Comparison of ENCODE assay signal across 22 cellular contexts in the genomic region with DNA sequence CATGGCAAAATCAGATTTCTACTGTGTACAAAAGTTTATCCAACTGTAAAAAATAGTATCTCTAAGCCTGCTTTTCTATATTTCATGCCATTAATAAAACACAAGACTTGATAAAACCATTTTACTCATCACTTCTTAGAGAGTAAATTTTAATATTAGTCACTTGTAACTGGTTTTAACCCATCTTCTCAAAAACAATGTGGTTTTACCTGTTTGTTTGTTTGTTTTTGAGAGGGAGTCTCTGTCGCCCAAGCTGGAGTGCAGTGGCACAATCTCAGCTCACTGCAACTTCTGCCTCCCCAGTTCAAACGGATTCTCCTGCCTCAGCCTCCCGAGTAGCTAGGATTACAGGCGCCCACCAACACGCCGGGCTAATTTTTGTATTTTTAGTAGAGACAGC. TPM values are rescaled to one million over a fixed set of nuclear protein-coding genes. Genes with fewer than 3 reads are reported as not detected.
DNase-seq lines count a peak whose midpoint lies in the region; ATAC-seq and TF ChIP-seq lines count a peak whose summit lies in the region.
"Had no signal": no experiment of that assay in that cellular context is flagged by ENCODE, and none has a peak within 500 bp of the region (broad histone marks: within the 10 kb centered on the region; RNA-seq: fewer than 3 reads in every experiment).

No MANE protein-coding gene starts in this region.

- no peaks in the 10 kb centered on the region for H3K9me3 ChIP-seq in CD4-positive, alpha-beta T cell (ENCODE audit: control insufficient read depth, low read length)
- H3K9me3 ChIP-seq: A549, colonic mucosa, ovary, right atrium auricular region had no signal

- H3K27ac ChIP-seq in CD4-positive, alpha-beta T cell (ENCODE audit: low read depth, low read length), result peak overlapping the region; percentile 40
- H3K27ac ChIP-seq: A549, colonic mucosa, ovary, right atrium auricular region had no signal

- DNase-seq in activated CD4-positive, alpha-beta memory T cell treated with anti-CD3 and anti-CD28 coated beads for 36 hours, result no peak
- DNase-seq in activated CD4-positive, alpha-beta memory T cell treated with anti-CD3 and anti-CD28 coated beads, Interleukin-2, amount 10 ng/mL, durations not matched to agents 7 days and 5 days, result no peak
- DNase-seq in CD4-positive, alpha-beta T cell, result peak in 1 of 10 experiments; percentile 1
- DNase-seq in T-cell (no peak), immature natural killer cell (no peak), HuH-7.5 (ENCODE audit: low spot score) (no peak)
- DNase-seq in central memory CD4-positive, alpha-beta T cell, result no peak
- DNase-seq: activated CD4-positive, alpha-beta T cell treated with anti-CD3 and anti-CD28 coated beads, Interleukin-2, amount 50 U/mL, for 4 hours; colonic mucosa; H7; IMR-90; NCI-H1105 treated with DMSO at 0.1 percent for 48 hours; NCI-H2081 treated with DMSO at 0.1 percent for 48 hours; NCI-H446 treated with DMSO at 0.1 percent for 48 hours; ovary; PC-3; SHP77; stimulated activated CD4-positive, alpha-beta T cell treated with anti-CD3 and anti-CD28 coated beads, Interleukin-4, amount 100 ng/mL, for 4 hours had no signal

- no peak for TF ChIP-seq CTCF in CD4-positive, alpha-beta T cell (IDR thresholded peaks at IDR 0.05)

- H3K4me1 Mint-ChIP-seq in activated CD4-positive, alpha-beta memory T cell treated with anti-CD3 and anti-CD28 coated beads for 36 hours (ENCODE audit: low read depth), result peaks cover 52% of the 10 kb centered on the region
- H3K4me1 Mint-ChIP-seq in activated CD4-positive, alpha-beta memory T cell treated with anti-CD3 and anti-CD28 coated beads, Interleukin-2, amount 10 ng/mL, durations not matched to agents 7 days and 5 days, result peaks cover 34% of the 10 kb centered on the region
- peaks cover 75% of the 10 kb centered on the region for H3K4me1 Mint-ChIP-seq in CD4-positive, alpha-beta T cell (ENCODE audit: low read depth)
- H3K4me1 Mint-ChIP-seq in T-cell, result peaks cover 53 to 66% (median 63%) of the 10 kb centered on the region in 3 donors
- H3K4me1 Mint-ChIP-seq in immature natural killer cell, result peaks cover 52 to 77% of the 10 kb centered on the region in 2 donors

- H3K27ac Mint-ChIP-seq in activated CD4-positive, alpha-beta memory T cell treated with anti-CD3 and anti-CD28 coated beads for 36 hours, result peak overlapping the region; percentile 26
- no peak overlapping the region for H3K27ac Mint-ChIP-seq in activated CD4-positive, alpha-beta memory T cell treated with anti-CD3 and anti-CD28 coated beads, Interleukin-2, amount 10 ng/mL, durations not matched to agents 7 days and 5 days
- peak overlapping the region; percentile 80 for H3K27ac Mint-ChIP-seq in CD4-positive, alpha-beta T cell
- H3K27ac Mint-ChIP-seq in T-cell (peak overlapping the region; percentile 76 to 83), immature natural killer cell (peak overlapping the region in 4 of 6 donors; percentile 16 to 83 (median 66))
- H3K27ac Mint-ChIP-seq: B cell had no signal

- POLR2A ChIA-PET in activated CD4-positive, alpha-beta memory T cell treated with anti-CD3 and anti-CD28 coated beads for 36 hours (lab: Charles Lee), result no interaction called here
- POLR2A ChIA-PET in activated CD4-positive, alpha-beta memory T cell treated with anti-CD3 and anti-CD28 coated beads, Interleukin-2, amount 10 ng/mL, durations not matched to agents 7 days and 5 days (lab: Charles Lee), result no interaction called here
- POLR2A ChIA-PET in CD4-positive, alpha-beta T cell (lab: Charles Lee), result interaction anchor here (0.8 kb wide), 1 partner anchor 49 kb away, joined by 3 read pairs; no protein-coding TSS in a partner anchor
- POLR2A ChIA-PET in T-cell (lab: Charles Lee), result no interaction called here

- no peaks in the 10 kb centered on the region for H3K27me3 ChIP-seq in CD4-positive, alpha-beta T cell (ENCODE audit: control insufficient read depth, insufficient read depth, low read length)
- H3K27me3 ChIP-seq: colonic mucosa, ovary, right atrium auricular region had no signal

- CTCF ChIA-PET in activated CD4-positive, alpha-beta memory T cell treated with anti-CD3 and anti-CD28 coated beads for 36 hours (lab: Charles Lee), result interaction anchor here (0.6 kb wide), 1 partner anchor 29 kb away, joined by 3 read pairs; no protein-coding TSS in a partner anchor
- CTCF ChIA-PET in activated CD4-positive, alpha-beta memory T cell treated with anti-CD3 and anti-CD28 coated beads, Interleukin-2, amount 10 ng/mL, durations not matched to agents 7 days and 5 days (lab: Charles Lee), result no interaction called here
- CTCF ChIA-PET in CD4-positive, alpha-beta T cell (lab: Charles Lee), result no interaction called here
- CTCF ChIA-PET in T-cell (lab: Charles Lee), result interaction anchor here in 1 of 2 donors (0.7 kb wide), 1 partner anchor 502 kb away, joined by 3 read pairs; no protein-coding TSS in a partner anchor

- H3K9me3 Mint-ChIP-seq in activated CD4-positive, alpha-beta memory T cell treated with anti-CD3 and anti-CD28 coated beads for 36 hours, result no peaks in the 10 kb centered on the region
- H3K9me3 Mint-ChIP-seq in activated CD4-positive, alpha-beta memory T cell treated with anti-CD3 and anti-CD28 coated beads, Interleukin-2, amount 10 ng/mL, durations not matched to agents 7 days and 5 days, result no peaks in the 10 kb centered on the region
- H3K9me3 Mint-ChIP-seq in CD4-positive, alpha-beta T cell, result no peaks in the 10 kb centered on the region
- no peaks in the 10 kb centered on the region for H3K9me3 Mint-ChIP-seq in T-cell
- no peaks in the 10 kb centered on the region for H3K9me3 Mint-ChIP-seq in immature natural killer cell

- intact Hi-C loops in activated CD4-positive, alpha-beta memory T cell treated with anti-CD3 and anti-CD28 coated beads for 36 hours (cut with micrococcal nuclease), result loop anchor here (2.0 kb wide), 1 partner anchor 30 kb away; no protein-coding TSS in a partner anchor
- intact Hi-C loops in CD4-positive, alpha-beta T cell (cut with DNase I, micrococcal nuclease), result loop anchor here in 1 of 2 experiments (5.0 kb wide), 1 partner anchor 33 kb away; a partner anchor contains a TSS

- H3K4me3 Mint-ChIP-seq in activated CD4-positive, alpha-beta memory T cell treated with anti-CD3 and anti-CD28 coated beads for 36 hours, result no peak overlapping the region
- no peak overlapping the region for H3K4me3 Mint-ChIP-seq in activated CD4-positive, alpha-beta memory T cell treated with anti-CD3 and anti-CD28 coated beads, Interleukin-2, amount 10 ng/mL, durations not matched to agents 7 days and 5 days
- peak overlapping the region; percentile 42 for H3K4me3 Mint-ChIP-seq in CD4-positive, alpha-beta T cell
- H3K4me3 Mint-ChIP-seq in T-cell, result peak overlapping the region; percentile 39 to 51 (median 48)
- peak overlapping the region in 2 of 5 donors; percentile 10 to 43 for H3K4me3 Mint-ChIP-seq in immature natural killer cell
- H3K4me3 Mint-ChIP-seq: B cell had no signal

- ATAC-seq in CD4-positive, alpha-beta T cell (ENCODE audit: poor library complexity), result peak; percentile 37
- peak in 1 of 4 experiments; percentile 35 for ATAC-seq in T-cell (replicated peaks in 1 of 4)
- ATAC-seq in HG02970 (IDR thresholded peaks at IDR 0.05; ENCODE audit: low FRiP score, unreplicated experiment), result no peak
- ATAC-seq: A549 had no signal

- H3K27me3 Mint-ChIP-seq in activated CD4-positive, alpha-beta memory T cell treated with anti-CD3 and anti-CD28 coated beads for 36 hours, result no peaks in the 10 kb centered on the region
- H3K27me3 Mint-ChIP-seq in activated CD4-positive, alpha-beta memory T cell treated with anti-CD3 and anti-CD28 coated beads, Interleukin-2, amount 10 ng/mL, durations not matched to agents 7 days and 5 days, result no peaks in the 10 kb centered on the region
- H3K27me3 Mint-ChIP-seq in CD4-positive, alpha-beta T cell, result no peaks in the 10 kb centered on the region
- no peaks in the 10 kb centered on the region for H3K27me3 Mint-ChIP-seq in T-cell
- peaks cover 0 to 4% (median 0%) of the 10 kb centered on the region in 3 donors for H3K27me3 Mint-ChIP-seq in immature natural killer cell (ENCODE audit: low read depth in 3 of 3)
- H3K27me3 Mint-ChIP-seq: B cell had no signal

- no peaks in the 10 kb centered on the region for H3K36me3 Mint-ChIP-seq in activated CD4-positive, alpha-beta memory T cell treated with anti-CD3 and anti-CD28 coated beads for 36 hours
- peaks cover 7% of the 10 kb centered on the region for H3K36me3 Mint-ChIP-seq in activated CD4-positive, alpha-beta memory T cell treated with anti-CD3 and anti-CD28 coated beads, Interleukin-2, amount 10 ng/mL, durations not matched to agents 7 days and 5 days (ENCODE audit: low read depth)
- peaks cover 8% of the 10 kb centered on the region for H3K36me3 Mint-ChIP-seq in CD4-positive, alpha-beta T cell (ENCODE audit: low read depth)
- peaks cover 5% of the 10 kb centered on the region for H3K36me3 Mint-ChIP-seq in T-cell
- H3K36me3 Mint-ChIP-seq in immature natural killer cell, result no peaks in the 10 kb centered on the region

RNA-seq across cellular contexts. Expression of a gene that starts 32.1 kb away (rescaled TPM):
- 10 to 100 TPM; 54.4 to 57.6 TPM for total RNA-seq in activated CD4-positive, alpha-beta memory T cell treated with anti-CD3 and anti-CD28 coated beads for 36 hours
- 10 to 100 TPM; 65.3 to 66.4 TPM for total RNA-seq in activated CD4-positive, alpha-beta memory T cell treated with anti-CD3 and anti-CD28 coated beads, Interleukin-2, amount 10 ng/mL, durations not matched to agents 7 days and 5 days
- total RNA-seq in CD4-positive, alpha-beta T cell, result 10 to 100 TPM; 58.5 to 58.8 TPM
- 10 to 100 TPM; 49.6 to 62.5 (median 56.4) TPM for total RNA-seq in T-cell
- polyA plus RNA-seq in immature natural killer cell, result 10 to 100 TPM; 48.1 to 84.7 (median 69.3) TPM

Comparison
In these comparisons a context has a peak if more than half of its experiments do, and no peak if none do; other contexts are left out.
1. H3K4me3 Mint-ChIP-seq: peak in CD4-positive, alpha-beta T cell (single experiment) and T-cell (3 of 3); none in activated CD4-positive, alpha-beta memory T cell treated with anti-CD3 and anti-CD28 coated beads for 36 hours (single experiment) and activated CD4-positive, alpha-beta memory T cell treated with anti-CD3 and anti-CD28 coated beads, Interleukin-2, amount 10 ng/mL, durations not matched to agents 7 days and 5 days (single experiment).